In genomic region chr1:1617925-1618324, GRCh38 we compare ENCODE assay signal across 15 cellular contexts. TPM values are rescaled to one million over a fixed set of nuclear protein-coding genes. Genes with fewer than 3 reads are reported as not detected.
A peak's percentile ranks its signal among the peaks of the same experiment; 100 is the strongest.
DNase-seq lines count a peak whose midpoint lies in the region; ATAC-seq, FAIRE-seq and TF ChIP-seq lines count a peak whose summit lies in the region.
"Had no signal": no experiment of that assay in that cellular context is flagged by ENCODE, and none has a peak within 500 bp of the region (broad histone marks: within the 10 kb centered on the region; RNA-seq: fewer than 3 reads in every experiment).

No MANE protein-coding gene starts in this region.

- no peaks in the 10 kb centered on the region for H3K9me3 Mint-ChIP-seq in stimulated activated naive CD8-positive, alpha-beta T cell treated with anti-CD3 and anti-CD28 coated beads, Interleukin-15, amount 100 ng/mL, for 72 hours
- H3K9me3 Mint-ChIP-seq in T-cell, result no peaks in the 10 kb centered on the region
- H3K9me3 Mint-ChIP-seq in mesothelial cell of epicardium, result no peaks in the 10 kb centered on the region
- H3K9me3 Mint-ChIP-seq: central memory CD8-positive, alpha-beta T cell; immature natural killer cell had no signal

- H3K27ac Mint-ChIP-seq in stimulated activated naive CD8-positive, alpha-beta T cell treated with anti-CD3 and anti-CD28 coated beads, Interleukin-15, amount 100 ng/mL, for 72 hours, result no peak overlapping the region
- H3K27ac Mint-ChIP-seq in T-cell (no peak overlapping the region), mesothelial cell of epicardium (no peak overlapping the region)

- no peak for TF ChIP-seq POLR2A in GM12891 (IDR thresholded peaks at IDR 0.05; ENCODE audit: low read depth, low read length)

- H3K27me3 Mint-ChIP-seq in stimulated activated naive CD8-positive, alpha-beta T cell treated with anti-CD3 and anti-CD28 coated beads, Interleukin-15, amount 100 ng/mL, for 72 hours, result no peaks in the 10 kb centered on the region
- H3K27me3 Mint-ChIP-seq in T-cell (no peaks in the 10 kb centered on the region), mesothelial cell of epicardium (ENCODE audit: low read depth) (no peaks in the 10 kb centered on the region)
- H3K27me3 Mint-ChIP-seq: central memory CD8-positive, alpha-beta T cell; progenitor cell of endocrine pancreas had no signal

- no peak for TF ChIP-seq CTCF in mesothelial cell of epicardium (IDR thresholded peaks at IDR 0.05; ENCODE audit: unreplicated experiment)

- no peak overlapping the region for H3K4me3 Mint-ChIP-seq in stimulated activated naive CD8-positive, alpha-beta T cell treated with anti-CD3 and anti-CD28 coated beads, Interleukin-15, amount 100 ng/mL, for 72 hours
- H3K4me3 Mint-ChIP-seq in T-cell (peak overlapping the region; percentile 75 to 82 (median 77)), mesothelial cell of epicardium (peak overlapping the region; percentile 80)

- FAIRE-seq in GM12891 (lab: Jason Lieb, UNC), result no peak

- H3K36me3 Mint-ChIP-seq in T-cell, result peaks cover 4% of the 10 kb centered on the region
- peaks cover 5% of the 10 kb centered on the region for H3K36me3 Mint-ChIP-seq in mesothelial cell of epicardium
- H3K36me3 Mint-ChIP-seq: immature natural killer cell had no signal

- no peak for ATAC-seq in stimulated activated naive CD8-positive, alpha-beta T cell treated with anti-CD3 and anti-CD28 coated beads, Interleukin-15, Interleukin-2, amounts not matched to agents 100 U/mL and 50 U/mL, for 24 hours
- no peak for ATAC-seq in stimulated activated naive CD8-positive, alpha-beta T cell treated with anti-CD3 and anti-CD28 coated beads, Interleukin-15, amount 100 ng/mL, for 72 hours
- ATAC-seq in T-cell (replicated peaks in 1 of 4) (no peak), HG02623 (IDR thresholded peaks at IDR 0.05; ENCODE audit: unreplicated experiment) (no peak)

- peaks cover 38% of the 10 kb centered on the region for H3K4me1 Mint-ChIP-seq in stimulated activated naive CD8-positive, alpha-beta T cell treated with anti-CD3 and anti-CD28 coated beads, Interleukin-15, amount 100 ng/mL, for 72 hours
- H3K4me1 Mint-ChIP-seq in T-cell, result peaks cover 28 to 30% (median 29%) of the 10 kb centered on the region in 3 donors
- H3K4me1 Mint-ChIP-seq in mesothelial cell of epicardium, result peaks cover 23% of the 10 kb centered on the region

- DNase-seq in stimulated activated naive CD8-positive, alpha-beta T cell treated with anti-CD3 and anti-CD28 coated beads, Interleukin-15, Interleukin-2, amounts not matched to agents 100 U/mL and 50 U/mL, for 24 hours, result peak; percentile 3
- no peak for DNase-seq in stimulated activated naive CD8-positive, alpha-beta T cell treated with anti-CD3 and anti-CD28 coated beads, Interleukin-15, amount 100 ng/mL, for 72 hours
- DNase-seq in T-cell, result peak in 1 of 34 experiments; percentile 2
- no peak for DNase-seq in mesothelial cell of epicardium (ENCODE audit: low spot score in 2 of 2, unreplicated experiment in 2 of 2)
- no peak for DNase-seq in amygdala (lab: John Stamatoyannopoulos, UW)
- DNase-seq in GM12891 (ENCODE audit: insufficient read length, low spot score), result no peak
- DNase-seq: activated CD4-positive, alpha-beta T cell treated with anti-CD3 and anti-CD28 coated beads for 4 hours; DMS 273 treated with DMSO at 0.1 percent for 48 hours; effector memory CD4-positive, alpha-beta T cell; immature natural killer cell; NCI-H1436; stimulated activated CD8-positive, alpha-beta memory T cell treated with anti-CD3 and anti-CD28 coated beads, Interleukin-4, amount 100 ng/mL, for 48 hours had no signal

- CTCF ChIA-PET in T-cell (lab: Charles Lee), result no interaction called here

- POLR2A ChIA-PET in T-cell (lab: Charles Lee), result no interaction called here

TF ChIP-seq in GM12891, 5 proteins besides CTCF, POLR2A, EP300 and RAD21:
- TF ChIP-seq PAX5 (IDR thresholded peaks at IDR 0.05; ENCODE audit: insufficient read depth, low read length, severe bottlenecking), result no peak
- TF ChIP-seq POLR2AphosphoS5 (IDR thresholded peaks at IDR 0.05; ENCODE audit: low read depth, low read length), result no peak
- no peak for TF ChIP-seq SPI1 (IDR thresholded peaks at IDR 0.05; ENCODE audit: low read depth, low read length)
- TF ChIP-seq POU2F2 (IDR thresholded peaks at IDR 0.05; ENCODE audit: low read depth, low read length), result no peak
- no peak for TF ChIP-seq TAF1 (IDR thresholded peaks at IDR 0.05; ENCODE audit: low read depth, low read length)

RNA-seq across cellular contexts. Expression of gene MIB2, which starts 2.6 kb away (rescaled TPM):
- 100 to 1,000 TPM in 3 of 5 donors, 10 to 100 TPM in 2; 68.9 to 105 (median 103) TPM for total RNA-seq in T-cell
- total RNA-seq in mesothelial cell of epicardium, result 110 to 117 TPM (median 112 TPM) in 3 replicates
- polyA plus RNA-seq in GM12891 (2012; ENCODE audit: low read depth, missing spikeins), result 29.4 TPM

RNA-seq across cellular contexts. Expression of gene MMP23B, which starts 14.0 kb away (rescaled TPM):
- total RNA-seq in T-cell, result 10 to 100 TPM in 1 of 5 donors, 1 to 10 TPM in 4; 4.8 to 11.2 (median 6.8) TPM
- 63.8 to 70.3 TPM (median 65.4 TPM) in 3 replicates for total RNA-seq in mesothelial cell of epicardium
- 2.8 TPM for polyA plus RNA-seq in GM12891 (2012; ENCODE audit: low read depth, missing spikeins)

RNA-seq across cellular contexts. Expression of gene FNDC10, which starts 18.0 kb away (rescaled TPM):
- 1 to 10 TPM; 2.1 to 6.3 (median 5.9) TPM for total RNA-seq in T-cell
- total RNA-seq in mesothelial cell of epicardium, result 5.4 to 6.2 TPM (median 5.4 TPM) in 3 replicates
- 1.1 TPM for polyA plus RNA-seq in GM12891 (2012; ENCODE audit: low read depth, missing spikeins)

RNA-seq across cellular contexts. Expression of gene CDK11B, which starts 40.9 kb away (rescaled TPM):
- total RNA-seq in T-cell (10 to 100 TPM; 38.0 to 54.3 (median 43.7) TPM), mesothelial cell of epicardium (25.2 to 27.2 TPM (median 26.6 TPM) in 3 replicates)
- 23.7 TPM for polyA plus RNA-seq in GM12891 (2012; ENCODE audit: low read depth, missing spikeins)

RNA-seq across cellular contexts. Expression of gene SSU72, which starts 43.3 kb away (rescaled TPM):
- total RNA-seq in T-cell (100 to 1,000 TPM; 112 to 135 (median 134) TPM), mesothelial cell of epicardium (97.2 to 98.8 TPM (median 97.4 TPM) in 3 replicates)
- polyA plus RNA-seq in GM12891 (2012; ENCODE audit: low read depth, missing spikeins), result 81.8 TPM

Comparison
In these comparisons a context has a peak if more than half of its experiments do, and no peak if none do; other contexts are left out.
1. H3K4me3 Mint-ChIP-seq: peak in T-cell (3 of 3) and mesothelial cell of epicardium (single experiment); none in stimulated activated naive CD8-positive, alpha-beta T cell treated with anti-CD3 and anti-CD28 coated beads, Interleukin-15, amount 100 ng/mL, for 72 hours (0 of 2).